ENCODE assay signal across 8 cellular contexts in the genomic region with DNA sequence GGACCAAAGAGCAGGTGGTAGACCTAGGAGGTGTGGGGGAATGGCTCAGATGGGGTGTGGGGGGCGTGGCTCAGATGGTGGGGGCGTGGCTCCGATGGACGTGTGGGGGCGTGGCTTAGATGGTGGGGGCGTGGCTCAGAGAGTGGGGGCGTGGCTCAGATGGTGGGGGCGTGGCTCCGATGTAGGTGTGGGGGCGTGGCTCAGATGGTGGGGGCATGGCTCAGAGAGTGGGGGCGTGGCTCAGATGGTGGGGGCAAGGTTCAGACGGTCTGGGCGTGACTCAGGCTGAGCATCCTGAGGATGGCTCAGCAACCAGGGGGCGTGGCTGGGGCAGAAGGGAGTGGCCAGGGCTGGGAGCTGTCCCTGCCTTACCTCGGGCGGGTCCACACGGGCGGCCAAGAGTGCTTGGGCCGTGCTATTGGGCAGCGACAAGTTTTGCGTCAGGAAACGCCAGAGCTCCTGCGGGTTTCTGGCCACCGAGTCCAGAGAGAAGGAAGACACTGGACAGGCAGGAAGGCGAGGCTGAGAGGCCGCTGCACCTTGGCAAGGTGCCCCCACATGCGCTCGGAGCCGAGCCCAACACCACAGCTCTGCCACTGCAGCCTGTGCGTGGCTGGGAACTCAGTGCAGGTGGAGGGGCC. TPM values are rescaled to one million over a fixed set of nuclear protein-coding genes. Genes with fewer than 3 reads are reported as not detected.
DNase-seq lines count a peak whose midpoint lies in the region; ATAC-seq and TF ChIP-seq lines count a peak whose summit lies in the region.
"Had no signal": no experiment of that assay in that cellular context is flagged by ENCODE, and none has a peak within 500 bp of the region (broad histone marks: within the 10 kb centered on the region; RNA-seq: fewer than 3 reads in every experiment).

No MANE protein-coding gene starts in this region.

- POLR2A ChIA-PET in activated CD4-positive, alpha-beta T cell treated with anti-CD3 and anti-CD28 coated beads for 36 hours (lab: Charles Lee): no interaction called here

- no peaks in the 10 kb centered on the region for H3K27me3 Mint-ChIP-seq in activated CD4-positive, alpha-beta T cell treated with anti-CD3 and anti-CD28 coated beads for 36 hours

- ATAC-seq in activated CD4-positive, alpha-beta T cell treated with anti-CD3 and anti-CD28 coated beads for 36 hours: peak; percentile 97
- no peak for ATAC-seq in GM19328 (IDR thresholded peaks at IDR 0.05; ENCODE audit: unreplicated experiment)

- H3K36me3 Mint-ChIP-seq in activated CD4-positive, alpha-beta T cell treated with anti-CD3 and anti-CD28 coated beads for 36 hours (ENCODE audit: low read depth): no peaks in the 10 kb centered on the region

- intact Hi-C loops in activated CD4-positive, alpha-beta T cell treated with anti-CD3 and anti-CD28 coated beads for 36 hours (cut with DNase I, micrococcal nuclease): loop anchor here (1.0 to 5.0 kb wide), 8 partner anchors 30 to 539 kb away; a partner anchor contains a TSS

- CTCF ChIA-PET in activated CD4-positive, alpha-beta T cell treated with anti-CD3 and anti-CD28 coated beads for 36 hours (lab: Charles Lee): interaction anchor here (0.6 to 1.7 kb wide), 4 partner anchors 8 to 180 kb away, joined by 3 to 5 read pairs (median 4); a partner anchor contains a TSS

- peak; percentile 55 for DNase-seq in NCI-H345 (lab: John Stamatoyannopoulos, UW)
- DNase-seq in NCI-H345 treated with DMSO at 0.1 percent for 48 hours (lab: John Stamatoyannopoulos, UW; ENCODE audit: unreplicated experiment): no peak
- peak; percentile 93 for DNase-seq in activated CD4-positive, alpha-beta T cell treated with anti-CD3 and anti-CD28 coated beads for 36 hours
- DNase-seq in foreskin fibroblast: peak; percentile 68 to 85
- DNase-seq in stimulated activated CD8-positive, alpha-beta memory T cell treated with anti-CD3 and anti-CD28 coated beads, Interleukin-15, amount 100 ng/mL, for 1 hour (ENCODE audit: low read depth): peak; percentile 40

- no peak overlapping the region for H3K27ac Mint-ChIP-seq in activated CD4-positive, alpha-beta T cell treated with anti-CD3 and anti-CD28 coated beads for 36 hours

- H3K4me3 Mint-ChIP-seq in activated CD4-positive, alpha-beta T cell treated with anti-CD3 and anti-CD28 coated beads for 36 hours: no peak overlapping the region

- no peak overlapping the region for H3K4me3 ChIP-seq in foreskin fibroblast (ENCODE audit: low read depth in 1 of 2, low read length in 2 of 2)
- H3K4me3 ChIP-seq: BLaER1 treated with 17β-estradiol and CSF1 and Interleukin-3, amounts not matched to agents 10 nM and 100 nM; gastrocnemius medialis had no signal

- no peaks in the 10 kb centered on the region for H3K9me3 Mint-ChIP-seq in activated CD4-positive, alpha-beta T cell treated with anti-CD3 and anti-CD28 coated beads for 36 hours (ENCODE audit: low read depth)

- peaks cover 3% of the 10 kb centered on the region for H3K4me1 Mint-ChIP-seq in activated CD4-positive, alpha-beta T cell treated with anti-CD3 and anti-CD28 coated beads for 36 hours

- TF ChIP-seq CTCF in foreskin fibroblast (IDR thresholded peaks at IDR 0.05; ENCODE audit: low read depth, low read length): no peak

RNA-seq across cellular contexts. Expression of a gene that starts 5.9 kb away (rescaled TPM):
- total RNA-seq in activated CD4-positive, alpha-beta T cell treated with anti-CD3 and anti-CD28 coated beads for 36 hours: 10 to 100 TPM; 20.4 to 23.7 TPM

RNA-seq across cellular contexts. Expression of a gene that starts 9.8 kb away (rescaled TPM):
- 1 to 10 TPM; 1.3 to 1.6 TPM for total RNA-seq in activated CD4-positive, alpha-beta T cell treated with anti-CD3 and anti-CD28 coated beads for 36 hours
- total RNA-seq: gastrocnemius medialis had no signal

RNA-seq across cellular contexts. Expression of a gene that starts 23.9 kb away (rescaled TPM):
- total RNA-seq in activated CD4-positive, alpha-beta T cell treated with anti-CD3 and anti-CD28 coated beads for 36 hours: 10 to 100 TPM; 21.0 to 23.1 TPM

RNA-seq across cellular contexts. Expression of a gene that starts 25.7 kb away (rescaled TPM):
- total RNA-seq in activated CD4-positive, alpha-beta T cell treated with anti-CD3 and anti-CD28 coated beads for 36 hours: not detected

RNA-seq across cellular contexts. Expression of a gene that starts 29.9 kb away (rescaled TPM):
- 10 to 100 TPM; 52.7 to 67.1 TPM for total RNA-seq in activated CD4-positive, alpha-beta T cell treated with anti-CD3 and anti-CD28 coated beads for 36 hours
